In the genomic region with DNA sequence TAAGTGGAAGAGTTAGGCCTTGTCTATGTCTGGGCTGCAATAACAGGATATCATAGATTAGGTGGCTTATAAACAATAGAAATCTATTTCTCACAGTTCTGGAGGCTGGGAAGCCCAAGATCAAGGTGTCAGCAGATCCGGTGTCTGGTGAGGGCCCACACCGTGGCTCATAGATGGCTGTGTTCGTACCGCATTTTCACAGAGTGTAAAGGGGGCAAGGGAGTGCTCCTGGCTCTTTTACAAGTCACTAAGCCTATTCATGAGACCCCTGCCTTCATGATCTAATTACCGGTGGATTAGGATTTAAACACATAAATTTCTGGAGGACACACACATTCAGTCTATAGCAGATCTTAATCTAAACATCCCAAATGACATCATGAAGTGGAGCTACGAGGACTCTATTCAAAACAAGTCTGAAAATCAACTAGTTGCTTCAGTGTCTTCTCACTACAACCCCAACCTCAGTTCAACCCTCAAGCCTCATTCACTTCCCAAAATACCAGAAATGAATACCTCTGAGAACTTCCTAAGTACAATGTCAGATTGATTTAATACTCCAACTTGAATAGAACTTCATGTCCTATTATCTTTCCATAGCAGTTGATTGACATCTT, we compare ENCODE assay signal across 22 cellular contexts. TPM values are rescaled to one million over a fixed set of nuclear protein-coding genes. Genes with fewer than 3 reads are reported as not detected.
"Had no signal": no experiment of that assay in that cellular context is flagged by ENCODE, and none has a peak within 500 bp of the region (broad histone marks: within the 10 kb centered on the region; RNA-seq: fewer than 3 reads in every experiment).

No MANE protein-coding gene starts in this region.

- H3K4me1 Mint-ChIP-seq: IgD-negative memory B cell had no signal

- H3K27me3 ChIP-seq: SJSA1 had no signal

- H3K4me3 Mint-ChIP-seq: IgD-negative memory B cell had no signal

- H3K27ac ChIP-seq: HL-60, KMS-11, SJSA1, SK-N-MC had no signal

- DNase-seq: Kasumi-1, MM.1S, NCI-H1092 treated with DMSO at 0.1 percent for 48 hours, NCI-H1436 treated with DMSO at 0.1 percent for 48 hours, NCI-H1694, NCI-H187 treated with DMSO at 0.1 percent for 48 hours, NCI-H2081, NCI-H2107, NCI-H2171 treated with DMSO at 0.1 percent for 48 hours, NCI-H345, NCI-H446 treated with DMSO at 0.1 percent for 48 hours, NCI-H510A treated with DMSO at 0.1 percent for 48 hours, NCI-H526, Right ventricle myocardium superior, RPMI8226, SIG-M5 had no signal

- H3K4me3 ChIP-seq: K562, SJSA1, SK-N-MC had no signal

- H3K4me1 ChIP-seq: SJSA1 had no signal

- H3K36me3 ChIP-seq: SJSA1 had no signal

- ATAC-seq: K562 had no signal

- H3K9me3 Mint-ChIP-seq: IgD-negative memory B cell had no signal

- H3K27ac Mint-ChIP-seq: IgD-negative memory B cell had no signal

- H3K9ac ChIP-seq: KMS-11 had no signal

- H3K9me3 ChIP-seq: SJSA1 had no signal

- H3K36me3 Mint-ChIP-seq: IgD-negative memory B cell had no signal

RNA-seq across cellular contexts. Expression of a gene that starts 23.5 kb away (rescaled TPM):
- total RNA-seq: K562 had no signal
- polyA plus RNA-seq: IgD-negative memory B cell, K562 had no signal
